Comparison of ENCODE assay signal across 38 cellular contexts in the genomic region with DNA sequence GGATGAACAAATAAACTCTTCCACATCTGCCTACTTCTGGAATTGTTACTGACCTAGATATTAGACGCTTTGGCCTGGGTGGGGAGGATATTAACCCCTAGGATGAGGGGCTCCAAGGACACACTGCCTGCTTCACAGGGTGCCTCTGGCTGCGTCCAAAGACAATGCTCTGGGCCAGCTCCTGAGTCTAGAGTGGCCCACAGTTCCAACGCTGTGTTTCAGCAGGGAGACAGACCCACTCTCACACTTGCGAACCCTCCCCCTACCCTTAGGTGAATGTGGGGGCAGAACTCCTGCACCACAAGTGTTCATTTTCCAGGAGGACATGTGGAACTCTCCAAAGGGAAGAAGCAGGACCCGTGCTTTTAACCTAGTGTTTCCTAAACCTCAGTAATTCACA. TPM values are rescaled to one million over a fixed set of nuclear protein-coding genes. Genes with fewer than 3 reads are reported as not detected.
"Had no signal": no experiment of that assay in that cellular context is flagged by ENCODE, and none has a peak within 500 bp of the region (broad histone marks: within the 10 kb centered on the region; RNA-seq: fewer than 3 reads in every experiment).

No MANE protein-coding gene starts in this region.

- DNase-seq: activated CD4-positive, alpha-beta memory T cell treated with anti-CD3 and anti-CD28 coated beads, Interleukin-2, amount 10 ng/mL, durations not matched to agents 7 days and 5 days; activated CD4-positive, alpha-beta T cell treated with anti-CD3 and anti-CD28 coated beads for 1 hour; activated CD4-positive, alpha-beta T cell treated with anti-CD3 and anti-CD28 coated beads for 4 hours; activated CD4-positive, alpha-beta T cell treated with anti-CD3 and anti-CD28 coated beads, Interleukin-2, amount 10 ng/mL, durations not matched to agents 7 days and 5 days; activated CD4-positive, alpha-beta T cell treated with anti-CD3 and anti-CD28 coated beads, Interleukin-2, amount 50 U/mL, for 48 hours; activated CD4-positive, CD25-positive, alpha-beta regulatory T cell; activated CD8-positive, alpha-beta memory T cell treated with anti-CD3 and anti-CD28 coated beads for 24 hours; activated CD8-positive, alpha-beta memory T cell treated with anti-CD3 and anti-CD28 coated beads, Interleukin-2, amount 10 ng/mL, durations not matched to agents 7 days and 5 days; activated CD8-positive, alpha-beta memory T cell treated with anti-CD3 and anti-CD28 coated beads, Interleukin-2, amount 50 U/mL, for 48 hours; activated effector memory CD4-positive, alpha-beta T cell treated with Interleukin-2 at 50 U/mL for 16 hours; activated gamma-delta T cell; activated naive CD4-positive, alpha-beta T cell treated with anti-CD3 and anti-CD28 coated beads, Interleukin-2, amount 10 ng/mL, durations not matched to agents 7 days and 5 days; activated naive CD4-positive, alpha-beta T cell treated with Interleukin-2 at 50 U/mL for 16 hours; activated naive CD8-positive, alpha-beta T cell treated with anti-CD3 and anti-CD28 coated beads, Interleukin-2, amount 10 ng/mL, durations not matched to agents 7 days and 5 days; activated naive CD8-positive, alpha-beta T cell treated with anti-CD3 and anti-CD28 coated beads, Interleukin-2, amount 50 U/mL, for 24 hours; activated T-cell treated with anti-CD3 and anti-CD28 coated beads, Interleukin-2, amount 50 U/mL, for 24 hours; activated T-cell treated with anti-CD3 and anti-CD28 coated beads, Interleukin-2, amount 50 U/mL, for 48 hours; amygdala; anterior cingulate cortex; caudate nucleus; cerebellar nuclear complex; T-helper 1 cell; T-helper 2 cell; T-helper 9 cell; WERI-Rb-1 had no signal

- H3K4me3 ChIP-seq: ascending aorta, cardiac muscle cell had no signal

- H3K9me3 ChIP-seq: ascending aorta had no signal

- H3K36me3 ChIP-seq: ascending aorta, cardiac muscle cell, WERI-Rb-1 had no signal

- H3K4me3 Mint-ChIP-seq: activated CD4-positive, alpha-beta memory T cell treated with anti-CD3 and anti-CD28 coated beads, Interleukin-2, amount 10 ng/mL, durations not matched to agents 7 days and 5 days; activated CD4-positive, alpha-beta T cell treated with anti-CD3 and anti-CD28 coated beads, Interleukin-2, amount 10 ng/mL, durations not matched to agents 7 days and 5 days; activated CD8-positive, alpha-beta memory T cell treated with anti-CD3 and anti-CD28 coated beads, Interleukin-2, amount 10 ng/mL, durations not matched to agents 7 days and 5 days; activated naive CD4-positive, alpha-beta T cell treated with anti-CD3 and anti-CD28 coated beads, Interleukin-2, amount 10 ng/mL, durations not matched to agents 7 days and 5 days; activated naive CD4-positive, alpha-beta T cell treated with anti-CD3 and anti-CD28 coated beads, Interleukin-2, amount 50 U/mL, for 24 hours; activated naive CD8-positive, alpha-beta T cell; activated naive CD8-positive, alpha-beta T cell treated with anti-CD3 and anti-CD28 coated beads, Interleukin-2, amount 10 ng/mL, durations not matched to agents 7 days and 5 days; activated naive CD8-positive, alpha-beta T cell treated with anti-CD3 and anti-CD28 coated beads, Interleukin-2, amount 50 U/mL, for 24 hours; activated T-cell treated with anti-CD3 and anti-CD28 coated beads, Interleukin-2, amount 50 U/mL, for 24 hours; brain; central memory CD8-positive, alpha-beta T cell; T-helper 1 cell treated with Interleukin-12 subunit alpha and Interleukin-12 subunit beta and Interleukin-4 antibody, amounts not matched to agents 30 μg/mL and 1 μg/mL, for 36 hours; T-helper 2 cell treated with Interferon-gamma antibody and Interleukin-4, amounts not matched to agents 5 μg/mL and 100 μg/mL, for 36 hours; WTC11 had no signal

- H3K4me1 Mint-ChIP-seq: activated CD8-positive, alpha-beta memory T cell treated with anti-CD3 and anti-CD28 coated beads, Interleukin-2, amount 10 ng/mL, durations not matched to agents 7 days and 5 days; activated naive CD4-positive, alpha-beta T cell treated with anti-CD3 and anti-CD28 coated beads, Interleukin-2, amount 50 U/mL, for 24 hours; activated naive CD8-positive, alpha-beta T cell treated with anti-CD3 and anti-CD28 coated beads, Interleukin-2, amount 10 ng/mL, durations not matched to agents 7 days and 5 days; brain; central memory CD8-positive, alpha-beta T cell; WTC11 had no signal

- ATAC-seq: activated CD4-positive, CD25-positive, alpha-beta regulatory T cell treated with anti-CD3 and anti-CD28 coated beads, Interleukin-2, amount 50 U/mL, for 24 hours; activated CD8-positive, alpha-beta memory T cell treated with anti-CD3 and anti-CD28 coated beads, Interleukin-2, amount 10 ng/mL, durations not matched to agents 7 days and 5 days; activated naive CD8-positive, alpha-beta T cell treated with anti-CD3 and anti-CD28 coated beads, Interleukin-2, amount 50 U/mL, for 24 hours; WTC11 had no signal

- H3K27me3 ChIP-seq: ascending aorta, cardiac muscle cell had no signal

- H3K27ac Mint-ChIP-seq: activated CD4-positive, alpha-beta memory T cell treated with anti-CD3 and anti-CD28 coated beads, Interleukin-2, amount 10 ng/mL, durations not matched to agents 7 days and 5 days; activated CD4-positive, alpha-beta T cell treated with anti-CD3 and anti-CD28 coated beads, Interleukin-2, amount 10 ng/mL, durations not matched to agents 7 days and 5 days; activated CD8-positive, alpha-beta memory T cell treated with anti-CD3 and anti-CD28 coated beads, Interleukin-2, amount 10 ng/mL, durations not matched to agents 7 days and 5 days; activated naive CD4-positive, alpha-beta T cell treated with anti-CD3 and anti-CD28 coated beads, Interleukin-2, amount 10 ng/mL, durations not matched to agents 7 days and 5 days; activated naive CD4-positive, alpha-beta T cell treated with anti-CD3 and anti-CD28 coated beads, Interleukin-2, amount 50 U/mL, for 24 hours; activated naive CD8-positive, alpha-beta T cell; activated naive CD8-positive, alpha-beta T cell treated with anti-CD3 and anti-CD28 coated beads, Interleukin-2, amount 10 ng/mL, durations not matched to agents 7 days and 5 days; activated naive CD8-positive, alpha-beta T cell treated with anti-CD3 and anti-CD28 coated beads, Interleukin-2, amount 50 U/mL, for 24 hours; activated T-cell treated with anti-CD3 and anti-CD28 coated beads, Interleukin-2, amount 50 U/mL, for 24 hours; activated T-helper 2 cell treated with anti-CD3 and anti-CD28 coated beads, Interferon-gamma antibody, Interleukin-2, Interleukin-4, amounts not matched to agents 10 μg/mL and 5 μg/mL and 100 μg/mL, durations not matched to agents 14 hours and 24 hours and 36 hours; brain; T-helper 1 cell treated with Interleukin-12 subunit alpha and Interleukin-12 subunit beta and Interleukin-4 antibody, amounts not matched to agents 30 μg/mL and 1 μg/mL, for 36 hours; T-helper 2 cell treated with Interferon-gamma antibody and Interleukin-4, amounts not matched to agents 5 μg/mL and 100 μg/mL, for 36 hours; WTC11 had no signal

- H3K4me1 ChIP-seq: ascending aorta had no signal

- H3K27ac ChIP-seq: ascending aorta, cardiac muscle cell, WERI-Rb-1 had no signal

- H3K9me3 Mint-ChIP-seq: activated CD4-positive, alpha-beta T cell treated with anti-CD3 and anti-CD28 coated beads, Interleukin-2, amount 10 ng/mL, durations not matched to agents 7 days and 5 days; activated naive CD4-positive, alpha-beta T cell treated with anti-CD3 and anti-CD28 coated beads, Interleukin-2, amount 10 ng/mL, durations not matched to agents 7 days and 5 days; activated naive CD4-positive, alpha-beta T cell treated with anti-CD3 and anti-CD28 coated beads, Interleukin-2, amount 50 U/mL, for 24 hours; activated naive CD8-positive, alpha-beta T cell treated with anti-CD3 and anti-CD28 coated beads, Interleukin-2, amount 50 U/mL, for 24 hours; activated T-cell treated with anti-CD3 and anti-CD28 coated beads, Interleukin-2, amount 50 U/mL, for 24 hours; activated T-helper 2 cell treated with anti-CD3 and anti-CD28 coated beads, Interferon-gamma antibody, Interleukin-2, Interleukin-4, amounts not matched to agents 10 μg/mL and 5 μg/mL and 100 μg/mL, durations not matched to agents 14 hours and 24 hours and 36 hours; T-helper 2 cell treated with Interferon-gamma antibody and Interleukin-4, amounts not matched to agents 5 μg/mL and 100 μg/mL, for 36 hours had no signal

- H3K36me3 Mint-ChIP-seq: activated CD8-positive, alpha-beta memory T cell treated with anti-CD3 and anti-CD28 coated beads, Interleukin-2, amount 10 ng/mL, durations not matched to agents 7 days and 5 days; activated naive CD4-positive, alpha-beta T cell treated with anti-CD3 and anti-CD28 coated beads, Interleukin-2, amount 10 ng/mL, durations not matched to agents 7 days and 5 days; activated naive CD4-positive, alpha-beta T cell treated with anti-CD3 and anti-CD28 coated beads, Interleukin-2, amount 50 U/mL, for 24 hours; activated naive CD8-positive, alpha-beta T cell; activated naive CD8-positive, alpha-beta T cell treated with anti-CD3 and anti-CD28 coated beads, Interleukin-2, amount 10 ng/mL, durations not matched to agents 7 days and 5 days; brain; WTC11 had no signal

RNA-seq across cellular contexts. Expression of gene LORICRIN, which starts 11.0 kb away (rescaled TPM):
- total RNA-seq: activated CD4-positive, alpha-beta memory T cell treated with anti-CD3 and anti-CD28 coated beads, Interleukin-2, amount 10 ng/mL, durations not matched to agents 7 days and 5 days; activated CD4-positive, alpha-beta T cell treated with anti-CD3 and anti-CD28 coated beads, Interleukin-2, amount 10 ng/mL, durations not matched to agents 7 days and 5 days; activated CD8-positive, alpha-beta memory T cell treated with anti-CD3 and anti-CD28 coated beads, Interleukin-2, amount 10 ng/mL, durations not matched to agents 7 days and 5 days; activated naive CD8-positive, alpha-beta T cell treated with anti-CD3 and anti-CD28 coated beads, Interleukin-2, amount 10 ng/mL, durations not matched to agents 7 days and 5 days; activated T-helper 2 cell treated with anti-CD3 and anti-CD28 coated beads, Interferon-gamma antibody, Interleukin-2, Interleukin-4, amounts not matched to agents 10 μg/mL and 5 μg/mL and 100 μg/mL, durations not matched to agents 14 hours and 24 hours and 36 hours; ascending aorta; bronchial epithelial cell; cardiac muscle cell; chondrocyte; WTC11 had no signal

RNA-seq across cellular contexts. Expression of gene PRR9, which starts 31.1 kb away (rescaled TPM):
- total RNA-seq: activated CD4-positive, alpha-beta memory T cell treated with anti-CD3 and anti-CD28 coated beads, Interleukin-2, amount 10 ng/mL, durations not matched to agents 7 days and 5 days; activated CD4-positive, alpha-beta T cell treated with anti-CD3 and anti-CD28 coated beads, Interleukin-2, amount 10 ng/mL, durations not matched to agents 7 days and 5 days; activated CD8-positive, alpha-beta memory T cell treated with anti-CD3 and anti-CD28 coated beads, Interleukin-2, amount 10 ng/mL, durations not matched to agents 7 days and 5 days; activated naive CD8-positive, alpha-beta T cell treated with anti-CD3 and anti-CD28 coated beads, Interleukin-2, amount 10 ng/mL, durations not matched to agents 7 days and 5 days; activated T-helper 2 cell treated with anti-CD3 and anti-CD28 coated beads, Interferon-gamma antibody, Interleukin-2, Interleukin-4, amounts not matched to agents 10 μg/mL and 5 μg/mL and 100 μg/mL, durations not matched to agents 14 hours and 24 hours and 36 hours; ascending aorta; bronchial epithelial cell; cardiac muscle cell; chondrocyte; WTC11 had no signal

RNA-seq across cellular contexts. Expression of gene LELP1, which starts 45.2 kb away (rescaled TPM):
- total RNA-seq: activated CD4-positive, alpha-beta memory T cell treated with anti-CD3 and anti-CD28 coated beads, Interleukin-2, amount 10 ng/mL, durations not matched to agents 7 days and 5 days; activated CD4-positive, alpha-beta T cell treated with anti-CD3 and anti-CD28 coated beads, Interleukin-2, amount 10 ng/mL, durations not matched to agents 7 days and 5 days; activated CD8-positive, alpha-beta memory T cell treated with anti-CD3 and anti-CD28 coated beads, Interleukin-2, amount 10 ng/mL, durations not matched to agents 7 days and 5 days; activated naive CD8-positive, alpha-beta T cell treated with anti-CD3 and anti-CD28 coated beads, Interleukin-2, amount 10 ng/mL, durations not matched to agents 7 days and 5 days; activated T-helper 2 cell treated with anti-CD3 and anti-CD28 coated beads, Interferon-gamma antibody, Interleukin-2, Interleukin-4, amounts not matched to agents 10 μg/mL and 5 μg/mL and 100 μg/mL, durations not matched to agents 14 hours and 24 hours and 36 hours; ascending aorta; bronchial epithelial cell; cardiac muscle cell; chondrocyte; WTC11 had no signal
